8 cellular contexts compared by ENCODE assay signal in the genomic region with DNA sequence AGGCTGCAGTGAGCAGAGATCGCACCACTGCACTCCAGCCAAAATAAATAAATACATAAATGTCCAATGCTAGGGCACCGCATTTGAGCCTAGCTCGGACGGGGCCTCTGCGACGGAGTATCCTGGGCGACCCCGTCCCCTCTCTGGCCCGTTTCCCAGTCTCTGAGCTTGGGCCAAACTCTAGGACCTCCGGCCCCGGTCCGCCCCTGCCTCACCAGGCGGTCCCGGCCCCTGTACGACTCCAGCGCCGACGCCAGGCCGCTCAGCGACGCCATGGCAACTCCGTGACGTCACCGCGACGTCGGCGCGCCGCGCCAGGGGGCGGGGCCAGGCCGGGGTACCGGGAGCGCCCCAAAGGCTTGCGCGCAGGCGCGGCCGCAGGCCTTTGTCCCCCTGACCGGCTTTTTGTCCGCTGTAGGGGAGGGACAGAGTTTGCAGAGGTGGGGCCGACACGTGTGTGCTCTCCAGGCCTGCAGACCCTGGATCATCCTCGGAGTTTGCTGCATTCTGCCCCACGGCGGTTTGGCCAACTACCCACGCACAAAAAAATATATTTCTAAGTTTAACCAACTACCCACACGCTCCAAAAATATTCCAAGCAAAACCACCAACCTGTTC. TPM values are rescaled to one million over a fixed set of nuclear protein-coding genes. Genes with fewer than 3 reads are reported as not detected.
DNase-seq lines count a peak whose midpoint lies in the region; TF ChIP-seq lines count a peak whose summit lies in the region.

A gene (minus strand): TSS at position 300 of the 618 bp plus-strand sequence. CDS start 25 bp downstream, at position 275.

- H3K9ac ChIP-seq in HUES48 (ENCODE audit: low read depth, low read length): peak within 1 kb of the TSS; percentile 76
- H3K9ac ChIP-seq in neural cell (ENCODE audit: low read length): peak within 1 kb of the TSS; percentile 64

- H4K20me1 ChIP-seq in neural cell (ENCODE audit: insufficient read depth): no peaks in the 10 kb centered on the region

- no peak within 1 kb of the TSS for H3K4me2 ChIP-seq in neural cell (ENCODE audit: low read length)

- H3K27ac Mint-ChIP-seq in stimulated activated naive CD8-positive, alpha-beta T cell treated with anti-CD3 and anti-CD28 coated beads, Interleukin-15, Interleukin-2, amounts not matched to agents 100 ng/mL and 50 ng/mL, for 24 hours: peak within 1 kb of the TSS; percentile 83

- TF ChIP-seq RAD21 in neural cell (conservative IDR thresholded peaks at IDR 0.05): no peak

- peak within 1 kb of the TSS; percentile 84 for H3K4me3 Mint-ChIP-seq in stimulated activated naive CD8-positive, alpha-beta T cell treated with anti-CD3 and anti-CD28 coated beads, Interleukin-15, Interleukin-2, amounts not matched to agents 100 ng/mL and 50 ng/mL, for 24 hours

- H3K27me3 Mint-ChIP-seq in stimulated activated naive CD8-positive, alpha-beta T cell treated with anti-CD3 and anti-CD28 coated beads, Interleukin-15, Interleukin-2, amounts not matched to agents 100 ng/mL and 50 ng/mL, for 24 hours: no peaks in the 10 kb centered on the region

- H3K9me3 ChIP-seq in HUES48 (ENCODE audit: control insufficient read depth, insufficient read depth, low read length): no peaks in the 10 kb centered on the region
- no peaks in the 10 kb centered on the region for H3K9me3 ChIP-seq in neural cell (ENCODE audit: low read length)

- H3F3A ChIP-seq in neural cell (ENCODE audit: insufficient read depth, low read length, poor library complexity, severe bottlenecking): no peaks in the 10 kb centered on the region

- no peaks in the 10 kb centered on the region for H3K79me2 ChIP-seq in neural cell (replicated peaks; ENCODE audit: insufficient read depth, low read length)

- no peaks in the 10 kb centered on the region for H3K9me2 ChIP-seq in neural cell (ENCODE audit: insufficient read depth, low read length)

- H2AFZ ChIP-seq in neural cell (ENCODE audit: low read depth, low read length): peak within 1 kb of the TSS; percentile 69

- H3K9me3 Mint-ChIP-seq in stimulated activated naive CD8-positive, alpha-beta T cell treated with anti-CD3 and anti-CD28 coated beads, Interleukin-15, Interleukin-2, amounts not matched to agents 100 ng/mL and 50 ng/mL, for 24 hours: no peaks in the 10 kb centered on the region

- peaks cover 9% of the 10 kb centered on the region for H3K4me1 ChIP-seq in HUES48 (ENCODE audit: control insufficient read depth, insufficient read depth, low read length)

- no peaks in the 10 kb centered on the region for H3K36me3 Mint-ChIP-seq in stimulated activated naive CD8-positive, alpha-beta T cell treated with anti-CD3 and anti-CD28 coated beads, Interleukin-15, Interleukin-2, amounts not matched to agents 100 ng/mL and 50 ng/mL, for 24 hours (ENCODE audit: low read depth)

- DNase-seq in SIG-M5 treated with dmso at 0.1 percent for 504 hours (lab: John Stamatoyannopoulos, UW; ENCODE audit: unreplicated experiment) (peak; percentile 33), SIG-M5 (lab: John Stamatoyannopoulos, UW) (no peak), RPMI8226 (peak; percentile 83), activated gamma-delta T cell (lab: John Stamatoyannopoulos, UW) (peak; percentile 87), fibroblast of villous mesenchyme (ENCODE audit: low read depth) (peak; percentile 86)

- H3K4me1 Mint-ChIP-seq in stimulated activated naive CD8-positive, alpha-beta T cell treated with anti-CD3 and anti-CD28 coated beads, Interleukin-15, Interleukin-2, amounts not matched to agents 100 ng/mL and 50 ng/mL, for 24 hours (ENCODE audit: low read depth): peaks cover 42% of the 10 kb centered on the region

- H3K27me3 ChIP-seq in HUES48 (ENCODE audit: control insufficient read depth, insufficient read depth, low read length) (no peaks in the 10 kb centered on the region), neural cell (ENCODE audit: insufficient read depth, low read depth, low read length) (no peaks in the 10 kb centered on the region)

- no peak for TF ChIP-seq CTCF in fibroblast of villous mesenchyme (IDR thresholded peaks at IDR 0.05; ENCODE audit: insufficient read depth, low read depth, low read length)
- TF ChIP-seq CTCF in neural cell (IDR thresholded peaks at IDR 0.05; ENCODE audit: poor library complexity, severe bottlenecking): no peak

- H3K4me3 ChIP-seq in HUES48 (ENCODE audit: low read depth, low read length) (peak within 1 kb of the TSS; percentile 78), fibroblast of villous mesenchyme (ENCODE audit: low read depth, low read length) (peak within 1 kb of the TSS; percentile 74), neural cell (ENCODE audit: low read length) (peak within 1 kb of the TSS; percentile 64)

- peak; percentile 64 for TF ChIP-seq EP300 in neural cell (conservative IDR thresholded peaks at IDR 0.05; ENCODE audit: poor library complexity, severe bottlenecking)

- peak within 1 kb of the TSS; percentile 83 for H3K27ac ChIP-seq in HUES48 (ENCODE audit: low read depth, low read length)
- peak within 1 kb of the TSS; percentile 69 for H3K27ac ChIP-seq in neural cell (ENCODE audit: low read length)

- H3K36me3 ChIP-seq in HUES48 (ENCODE audit: control insufficient read depth, insufficient read depth, low read length): no peaks in the 10 kb centered on the region
- H3K36me3 ChIP-seq in neural cell (ENCODE audit: insufficient read depth, low read length): no peaks in the 10 kb centered on the region

TF ChIP-seq in neural cell, 6 proteins besides CTCF, POLR2A, EP300 and RAD21:
- TF ChIP-seq, protein P1, sequence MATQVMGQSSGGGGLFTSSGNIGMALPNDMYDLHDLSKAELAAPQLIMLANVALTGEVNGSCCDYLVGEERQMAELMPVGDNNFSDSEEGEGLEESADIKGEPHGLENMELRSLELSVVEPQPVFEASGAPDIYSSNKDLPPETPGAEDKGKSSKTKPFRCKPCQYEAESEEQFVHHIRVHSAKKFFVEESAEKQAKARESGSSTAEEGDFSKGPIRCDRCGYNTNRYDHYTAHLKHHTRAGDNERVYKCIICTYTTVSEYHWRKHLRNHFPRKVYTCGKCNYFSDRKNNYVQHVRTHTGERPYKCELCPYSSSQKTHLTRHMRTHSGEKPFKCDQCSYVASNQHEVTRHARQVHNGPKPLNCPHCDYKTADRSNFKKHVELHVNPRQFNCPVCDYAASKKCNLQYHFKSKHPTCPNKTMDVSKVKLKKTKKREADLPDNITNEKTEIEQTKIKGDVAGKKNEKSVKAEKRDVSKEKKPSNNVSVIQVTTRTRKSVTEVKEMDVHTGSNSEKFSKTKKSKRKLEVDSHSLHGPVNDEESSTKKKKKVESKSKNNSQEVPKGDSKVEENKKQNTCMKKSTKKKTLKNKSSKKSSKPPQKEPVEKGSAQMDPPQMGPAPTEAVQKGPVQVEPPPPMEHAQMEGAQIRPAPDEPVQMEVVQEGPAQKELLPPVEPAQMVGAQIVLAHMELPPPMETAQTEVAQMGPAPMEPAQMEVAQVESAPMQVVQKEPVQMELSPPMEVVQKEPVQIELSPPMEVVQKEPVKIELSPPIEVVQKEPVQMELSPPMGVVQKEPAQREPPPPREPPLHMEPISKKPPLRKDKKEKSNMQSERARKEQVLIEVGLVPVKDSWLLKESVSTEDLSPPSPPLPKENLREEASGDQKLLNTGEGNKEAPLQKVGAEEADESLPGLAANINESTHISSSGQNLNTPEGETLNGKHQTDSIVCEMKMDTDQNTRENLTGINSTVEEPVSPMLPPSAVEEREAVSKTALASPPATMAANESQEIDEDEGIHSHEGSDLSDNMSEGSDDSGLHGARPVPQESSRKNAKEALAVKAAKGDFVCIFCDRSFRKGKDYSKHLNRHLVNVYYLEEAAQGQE (IDR thresholded peaks at IDR 0.05; ENCODE audit: borderline replicate concordance): peak; percentile 37
- TF ChIP-seq POLR2AphosphoS5 (IDR thresholded peaks at IDR 0.05) (peak; percentile 79), MXI1 (conservative IDR thresholded peaks at IDR 0.05; ENCODE audit: poor library complexity, severe bottlenecking) (peak; percentile 41), TAF1 (IDR thresholded peaks at IDR 0.05; ENCODE audit: low read depth) (no peak)

RNA-seq across cellular contexts. Expression of the gene that starts here (rescaled TPM):
- total RNA-seq in fibroblast of villous mesenchyme: 2.3 and 2.6 TPM in 2 replicates
- polyA plus RNA-seq in neural cell: 1.2 and 1.3 TPM in 2 replicates
- 0.81 and 0.97 TPM in 2 replicates for polyA minus RNA-seq in neural cell
